8 cellular contexts compared by ENCODE assay signal in the genomic region with DNA sequence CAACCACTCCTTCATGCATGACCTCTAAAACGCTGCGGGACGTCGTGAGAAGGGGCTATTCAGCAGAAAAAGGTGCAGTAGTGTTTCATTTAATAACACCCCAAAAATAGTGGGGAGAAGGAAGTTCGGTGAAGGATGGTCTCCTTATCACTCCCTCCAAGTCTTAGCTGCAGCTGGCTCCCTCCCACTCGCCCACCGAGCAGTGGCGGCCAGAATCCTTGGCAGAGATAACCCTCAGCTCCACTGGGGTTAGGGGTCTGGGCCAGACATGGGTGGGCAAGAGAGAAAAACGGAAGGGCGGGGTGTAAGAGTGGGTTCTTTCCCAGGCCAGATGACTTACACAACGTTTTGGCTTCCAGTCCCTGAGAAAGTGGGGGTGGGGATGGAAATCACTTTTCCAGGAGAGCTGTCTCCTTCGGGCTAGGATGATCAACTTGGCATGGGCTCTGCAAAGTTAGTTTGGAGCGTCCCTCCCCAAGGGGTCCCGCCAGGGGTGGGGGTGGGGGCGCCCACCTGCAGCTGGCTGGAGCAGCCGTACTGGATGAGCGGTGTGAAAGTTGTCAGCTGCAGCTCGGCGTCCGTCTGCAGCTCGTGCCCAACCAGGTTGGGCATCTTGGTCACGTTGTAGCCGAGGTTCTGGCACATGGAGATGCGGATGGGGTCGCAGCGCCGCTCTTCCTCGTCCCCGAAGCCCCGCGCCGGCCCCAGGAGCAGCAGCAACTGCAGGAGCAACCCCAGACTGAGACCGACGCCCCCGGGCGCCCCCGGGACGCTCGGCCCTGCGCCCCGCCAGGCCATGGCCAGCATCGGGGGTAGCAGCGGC. TPM values are rescaled to one million over a fixed set of nuclear protein-coding genes. Genes with fewer than 3 reads are reported as not detected.
A peak's percentile ranks its signal among the peaks of the same experiment; 100 is the strongest.
DNase-seq lines count a peak whose midpoint lies in the region; ATAC-seq and TF ChIP-seq lines count a peak whose summit lies in the region.

No MANE protein-coding gene starts in this region.

- 2 to 4% methylated on average over 41 to 43 of the region's 43 CpGs for WGBS in heart right ventricle, 2 donors
- 1 to 2% (median 1%) methylated on average over 37 to 43 of the region's 43 CpGs for WGBS in psoas muscle, 3 donors

- POLR2A ChIA-PET in WTC11 (lab: Charles Lee), result interaction anchor here (0.9 to 3.3 kb wide), 4 partner anchors 30 to 314 kb away, joined by 3 to 14 read pairs (median 4); partner anchors contain the start of gene TMEM135

- H3K27me3 Mint-ChIP-seq in WTC11 (ENCODE audit: low read depth), result peaks cover 29% of the 10 kb centered on the region

- TF ChIP-seq CTCF in WTC11 (IDR thresholded peaks at IDR 0.05) (no peak), heart right ventricle (IDR thresholded peaks at IDR 0.05) (no peak), psoas muscle (IDR thresholded peaks at IDR 0.05) (no peak)

- CTCF ChIA-PET in WTC11 (lab: Charles Lee), result interaction anchor here (0.6 to 2.9 kb wide), 11 partner anchors 11 to 377 kb away, joined by 3 to 34 read pairs (median 6); partner anchors contain the start of gene TMEM135

- peaks cover 2 to 69% (median 53%) of the 10 kb centered on the region in 9 donors for H3K4me1 ChIP-seq in heart right ventricle
- H3K4me1 ChIP-seq in psoas muscle, result peaks cover 49% of the 10 kb centered on the region

- H3K4me3 Mint-ChIP-seq in WTC11, result peak overlapping the region; percentile 75

- H3K9me3 Mint-ChIP-seq in WTC11, result no peaks in the 10 kb centered on the region

- H3K36me3 ChIP-seq in heart right ventricle (peaks cover 0 to 29% (median 10%) of the 10 kb centered on the region in 9 donors), psoas muscle (ENCODE audit: insufficient read depth in 1 of 2, low read depth in 1 of 2) (peaks cover 9 to 24% of the 10 kb centered on the region in 2 donors)

- intact Hi-C loops in heart right ventricle (cut with DNase I) (loop anchor here in 7 of 10 donors (5.0 to 10.0 kb wide), 4 partner anchors 38 to 140 kb away; partner anchors contain the start of gene TMEM135 (in 6 of the 7)), psoas muscle (cut with DNase I) (loop anchor here (5.0 kb wide), 1 partner anchor 83 kb away; the partner anchor contains the start of gene TMEM135 (in 2 of the 2))

- peaks cover 23% of the 10 kb centered on the region for H3K36me3 Mint-ChIP-seq in WTC11

- ATAC-seq in HG02852 (IDR thresholded peaks at IDR 0.05; ENCODE audit: unreplicated experiment) (peak; percentile 1), WTC11 (peak; percentile 2), heart right ventricle (peak in 5 of 8 donors; percentile 6 to 14 (median 13)), psoas muscle (peak; percentile 10 to 27 (median 18)), GM21423 (IDR thresholded peaks at IDR 0.05; ENCODE audit: unreplicated experiment) (no peak)

- peak overlapping the region; percentile 86 to 100 (median 97) for H3K27ac ChIP-seq in heart right ventricle
- H3K27ac ChIP-seq in psoas muscle, result peak overlapping the region; percentile 95

- H3K27me3 ChIP-seq in heart right ventricle, result peaks cover 0 to 36% (median 0%) of the 10 kb centered on the region in 7 donors
- no peaks in the 10 kb centered on the region for H3K27me3 ChIP-seq in psoas muscle (ENCODE audit: insufficient read depth in 3 of 3, low read length in 2 of 3)

- peaks cover 47% of the 10 kb centered on the region for H3K4me1 Mint-ChIP-seq in WTC11

- H3K27ac Mint-ChIP-seq in WTC11, result no peak overlapping the region

- no peaks in the 10 kb centered on the region for H3K9me3 ChIP-seq in heart right ventricle
- H3K9me3 ChIP-seq in psoas muscle, result no peaks in the 10 kb centered on the region

- H3K4me3 ChIP-seq in heart right ventricle (peak overlapping the region; percentile 84 to 100 (median 98)), psoas muscle (peak overlapping the region; percentile 96)

- DNase-seq in ELF-1 (ENCODE audit: low read depth, low spot score), result peak; percentile 71
- DNase-seq in WTC11 (ENCODE audit: low spot score), result peak; percentile 48
- peak; percentile 32 to 60 for DNase-seq in heart right ventricle
- DNase-seq in psoas muscle, result peak; percentile 52 to 72
- no peak for DNase-seq in NAMALWA (ENCODE audit: low spot score)
- no peak for DNase-seq in GF-D8 (lab: John Stamatoyannopoulos, UW)

TF ChIP-seq in WTC11, 78 proteins besides CTCF, POLR2A, EP300 and RAD21 (continues in another document):
- TF ChIP-seq ZNF263 (CRISPR knock-in tag; IDR thresholded peaks at IDR 0.05; ENCODE audit: low read depth) (peak; percentile 59; the same call in 1 of the 2 replicates), E2F4 (CRISPR knock-in tag; IDR thresholded peaks at IDR 0.05; ENCODE audit: borderline replicate concordance, low read depth) (peak; percentile 93), PRRX2 (CRISPR knock-in tag; IDR thresholded peaks at IDR 0.05) (no peak), CREB1 (CRISPR knock-in tag; IDR thresholded peaks at IDR 0.05) (peak; percentile 96), IRF1 (CRISPR knock-in tag; IDR thresholded peaks at IDR 0.05) (peak; percentile 92; the same call in 1 of the 2 replicates), ERG (CRISPR knock-in tag; IDR thresholded peaks at IDR 0.05) (0 out of 2 replicates have a peak, but pooled peaks have one; percentile 38), NR2C2 (CRISPR knock-in tag; IDR thresholded peaks at IDR 0.05) (peak; percentile 87), AFF4 (CRISPR knock-in tag; IDR thresholded peaks at IDR 0.05; ENCODE audit: borderline replicate concordance) (peak; percentile 89; the same call in 1 of the 2 replicates)
- TF ChIP-seq, protein P1, sequence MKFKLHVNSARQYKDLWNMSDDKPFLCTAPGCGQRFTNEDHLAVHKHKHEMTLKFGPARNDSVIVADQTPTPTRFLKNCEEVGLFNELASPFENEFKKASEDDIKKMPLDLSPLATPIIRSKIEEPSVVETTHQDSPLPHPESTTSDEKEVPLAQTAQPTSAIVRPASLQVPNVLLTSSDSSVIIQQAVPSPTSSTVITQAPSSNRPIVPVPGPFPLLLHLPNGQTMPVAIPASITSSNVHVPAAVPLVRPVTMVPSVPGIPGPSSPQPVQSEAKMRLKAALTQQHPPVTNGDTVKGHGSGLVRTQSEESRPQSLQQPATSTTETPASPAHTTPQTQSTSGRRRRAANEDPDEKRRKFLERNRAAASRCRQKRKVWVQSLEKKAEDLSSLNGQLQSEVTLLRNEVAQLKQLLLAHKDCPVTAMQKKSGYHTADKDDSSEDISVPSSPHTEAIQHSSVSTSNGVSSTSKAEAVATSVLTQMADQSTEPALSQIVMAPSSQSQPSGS (CRISPR knock-in tag; IDR thresholded peaks at IDR 0.05; ENCODE audit: borderline replicate concordance, low read depth), result peak; percentile 93; the same call in 1 of the 2 replicates

RNA-seq across cellular contexts. Expression of gene FZD4, which starts 0.7 kb away (rescaled TPM):
- 7.7 to 9.8 TPM (median 9.2 TPM) in 3 replicates for total RNA-seq in WTC11 (2021)
- total RNA-seq in heart right ventricle, result 10 to 100 TPM; 17.8 to 34.6 (median 23.7) TPM
- polyA plus RNA-seq in heart right ventricle, result 10 to 100 TPM; 13.5 to 17.9 TPM
- total RNA-seq in psoas muscle, result 100 to 1,000 TPM in 1 of 4 donors, 10 to 100 TPM in 3; 12.3 to 158 (median 30.2) TPM
- 10 to 100 TPM; 22.1 to 39.5 (median 27.5) TPM for polyA plus RNA-seq in psoas muscle

Comparison
In these comparisons a context has a peak if more than half of its experiments do, and no peak if none do; other contexts are left out.
1. DNase-seq: peak in ELF-1 (single experiment), WTC11 (single experiment), heart right ventricle (2 of 2) and psoas muscle (2 of 2); none in NAMALWA (single experiment) and GF-D8 (single experiment).